ENCODE assay signal across 8 cellular contexts in the genomic region with DNA sequence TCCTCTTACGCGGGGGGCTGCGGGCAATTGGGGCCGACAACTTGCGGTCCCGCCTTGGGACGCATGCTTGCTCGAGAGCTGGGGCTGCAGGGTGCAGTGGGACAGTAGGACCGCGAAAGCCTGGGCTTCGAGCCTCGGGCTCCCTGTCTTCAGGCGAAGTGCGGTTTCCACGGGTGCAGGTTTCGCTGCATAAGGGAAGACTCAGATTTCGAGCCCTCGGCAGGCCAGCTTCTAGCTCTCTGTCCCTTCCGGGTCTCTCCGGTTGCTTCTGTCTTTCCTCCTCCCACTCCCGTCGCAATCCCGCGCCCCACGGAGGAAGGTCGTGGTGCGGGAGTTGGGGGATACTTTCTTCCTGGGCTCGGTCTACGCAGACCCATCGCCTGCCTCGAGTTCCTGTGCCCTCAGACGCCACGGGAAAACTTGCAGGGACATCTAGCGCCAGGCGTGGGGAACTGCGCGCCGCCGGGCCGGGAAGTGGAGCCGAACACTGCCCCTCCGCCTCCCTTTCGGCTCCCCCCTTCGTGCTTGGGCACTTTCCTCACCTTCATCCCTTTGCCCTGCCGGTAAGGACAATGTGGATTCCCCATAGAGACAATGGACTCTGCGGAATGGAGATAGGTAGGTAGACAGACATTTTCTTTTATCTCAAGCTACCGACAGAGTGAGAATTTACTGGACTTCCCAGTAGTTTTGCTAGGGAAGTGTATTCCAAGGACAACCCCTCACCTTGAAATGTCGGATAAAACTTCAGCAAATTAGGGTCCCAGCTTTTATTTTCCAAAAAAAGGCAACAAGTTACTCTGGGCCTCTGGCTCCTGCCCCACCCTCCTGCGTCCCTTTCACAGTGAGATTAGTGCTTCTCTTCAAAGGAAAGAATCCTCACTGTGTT. TPM values are rescaled to one million over a fixed set of nuclear protein-coding genes. Genes with fewer than 3 reads are reported as not detected.
DNase-seq lines count a peak whose midpoint lies in the region; ATAC-seq and TF ChIP-seq lines count a peak whose summit lies in the region.

No MANE protein-coding gene starts in this region.

- H3K9me3 Mint-ChIP-seq in activated naive CD8-positive, alpha-beta T cell (ENCODE audit: low read depth), result no peaks in the 10 kb centered on the region
- H3K9me3 Mint-ChIP-seq in progenitor cell of endocrine pancreas (ENCODE audit: low read depth), result no peaks in the 10 kb centered on the region

- TF ChIP-seq CTCF in GM13977 (IDR thresholded peaks at IDR 0.05; ENCODE audit: extremely low read depth, insufficient read depth, missing control alignments), result peak; percentile 87
- TF ChIP-seq CTCF in progenitor cell of endocrine pancreas (IDR thresholded peaks at IDR 0.05; ENCODE audit: unreplicated experiment), result peak; percentile 76

- H3K4me3 Mint-ChIP-seq in activated naive CD8-positive, alpha-beta T cell, result peak overlapping the region; percentile 60
- peak overlapping the region; percentile 67 for H3K4me3 Mint-ChIP-seq in progenitor cell of endocrine pancreas (ENCODE audit: low read depth)

- peaks cover 5% of the 10 kb centered on the region for H3K36me3 Mint-ChIP-seq in activated naive CD8-positive, alpha-beta T cell
- H3K36me3 Mint-ChIP-seq in progenitor cell of endocrine pancreas (ENCODE audit: insufficient read depth), result no peaks in the 10 kb centered on the region

- peak; percentile 81 to 86 for ATAC-seq in left cardiac atrium

- in situ Hi-C loops in GM13977 (cut with MboI; ENCODE audit: low pct_unique_long_range_greater_than_20kb, low sequenced_read_pairs, unreplicated experiment), result loop anchor here (25.0 kb wide), 2 partner anchors 401 to 1751 kb away; a partner anchor contains a TSS

- peaks cover 25% of the 10 kb centered on the region for H3K4me1 Mint-ChIP-seq in activated naive CD8-positive, alpha-beta T cell (ENCODE audit: low read depth)
- H3K4me1 Mint-ChIP-seq in progenitor cell of endocrine pancreas (ENCODE audit: low read depth), result peaks cover 3% of the 10 kb centered on the region

- no peak overlapping the region for H3K27ac Mint-ChIP-seq in activated naive CD8-positive, alpha-beta T cell
- no peak overlapping the region for H3K27ac Mint-ChIP-seq in progenitor cell of endocrine pancreas

- intact Hi-C loops in left cardiac atrium (cut with DNase I), result loop anchor here (5.0 to 10.0 kb wide), 4 partner anchors 401 to 723 kb away; no protein-coding TSS in a partner anchor

- DNase-seq in Ammon's horn (ENCODE audit: low spot score) (peak; percentile 55), GM13977 (ENCODE audit: low spot score) (peak; percentile 71), NCI-H2029 (lab: John Stamatoyannopoulos, UW) (peak; percentile 22), left cardiac atrium (peak; percentile 57), progenitor cell of endocrine pancreas (ENCODE audit: low spot score, unreplicated experiment) (no peak)
- no peak for DNase-seq in NK-92 treated with Interleukin-12 subunit alpha and Interleukin-12 subunit beta, amount 100 ng/mL, for 24 hours (lab: John Stamatoyannopoulos, UW)
- no peak for DNase-seq in effector CD8-positive, alpha-beta T cell (lab: John Stamatoyannopoulos, UW)

- H3K27me3 Mint-ChIP-seq in activated naive CD8-positive, alpha-beta T cell, result peaks cover 57% of the 10 kb centered on the region
- peaks cover 92% of the 10 kb centered on the region for H3K27me3 Mint-ChIP-seq in progenitor cell of endocrine pancreas

RNA-seq across cellular contexts. Expression of a gene that starts 4.2 kb away (rescaled TPM):
- total RNA-seq in left cardiac atrium, result not detected
- not detected in 2 replicates for total RNA-seq in progenitor cell of endocrine pancreas

RNA-seq across cellular contexts. Expression of a gene that starts 4.5 kb away (rescaled TPM):
- total RNA-seq in left cardiac atrium (not detected), progenitor cell of endocrine pancreas (not detected in 2 replicates)

RNA-seq across cellular contexts. Expression of a gene that starts 11.3 kb away (rescaled TPM):
- total RNA-seq in left cardiac atrium (not detected), progenitor cell of endocrine pancreas (not detected in 2 replicates)

RNA-seq across cellular contexts. Expression of a gene that starts 18.8 kb away (rescaled TPM):
- not detected for total RNA-seq in left cardiac atrium
- not detected in 2 replicates for total RNA-seq in progenitor cell of endocrine pancreas

RNA-seq across cellular contexts. Expression of a gene that starts 28.3 kb away (rescaled TPM):
- total RNA-seq in left cardiac atrium, result not detected
- total RNA-seq in progenitor cell of endocrine pancreas, result not detected in 2 replicates

Comparison
In these comparisons a context has a peak if more than half of its experiments do, and no peak if none do; other contexts are left out.
1. DNase-seq: peak in Ammon's horn (single experiment), GM13977 (single experiment), NCI-H2029 (single experiment) and left cardiac atrium (single experiment); none in progenitor cell of endocrine pancreas (single experiment), NK-92 treated with Interleukin-12 subunit alpha and Interleukin-12 subunit beta, amount 100 ng/mL, for 24 hours (single experiment) and effector CD8-positive, alpha-beta T cell (single experiment).